In genomic region chr5:158541535-158541934, GRCh38 we compare ENCODE assay signal across 18 cellular contexts.
"Had no signal": no experiment of that assay in that cellular context is flagged by ENCODE, and none has a peak within 500 bp of the region (broad histone marks: within the 10 kb centered on the region; RNA-seq: fewer than 3 reads in every experiment).

No MANE protein-coding gene starts in this region.

- H3K4me1 Mint-ChIP-seq: activated T-helper 17 cell treated with anti-CD3 and anti-CD28 coated beads, Interleukin-2, amount 50 U/mL, for 72 hours had no signal

- H3K79me2 ChIP-seq: parathyroid adenoma had no signal

- H3K36me3 ChIP-seq: gastroesophageal sphincter, heart left ventricle, lower lobe of right lung, thoracic aorta had no signal

- H3K36me3 Mint-ChIP-seq: activated naive CD8-positive, alpha-beta T cell treated with anti-CD3 and anti-CD28 coated beads, Interleukin-2, amount 10 ng/mL, durations not matched to agents 7 days and 5 days; brain; naive B cell; stimulated activated memory B cell treated with anti-CD40 and anti-IgM and Interleukin-4, amounts not matched to agents 10 μg/mL and 1 μg/mL and 100 μg/mL, for 72 hours; type B pancreatic cell had no signal

- H3K9me3 Mint-ChIP-seq: activated T-helper 17 cell treated with anti-CD3 and anti-CD28 coated beads, Interleukin-2, amount 50 U/mL, for 72 hours; naive B cell; stimulated activated memory B cell treated with anti-CD40 and anti-IgM and Interleukin-4, amounts not matched to agents 10 μg/mL and 1 μg/mL and 100 μg/mL, for 72 hours; type B pancreatic cell had no signal

- H3K27me3 ChIP-seq: gastroesophageal sphincter, heart left ventricle had no signal

- ATAC-seq: activated T-helper 17 cell treated with anti-CD3 and anti-CD28 coated beads, Interleukin-2, amount 50 U/mL, for 72 hours; gastroesophageal sphincter; heart left ventricle; left cardiac atrium; lower lobe of right lung; right cardiac atrium; SK-N-SH treated with all-trans-retinoic acid at 6 μM for 48 hours; stimulated activated memory B cell treated with anti-CD40 and anti-IgM and Interleukin-4, amounts not matched to agents 10 μg/mL and 1 μg/mL and 100 μg/mL, for 72 hours had no signal

- DNase-seq: activated naive CD4-positive, alpha-beta T cell; activated naive CD8-positive, alpha-beta T cell treated with anti-CD3 and anti-CD28 coated beads, Interleukin-2, amount 10 ng/mL, durations not matched to agents 7 days and 5 days; amygdala; heart left ventricle; left cardiac atrium; lower lobe of right lung; naive B cell; nucleus accumbens; right cardiac atrium had no signal

- H3K9ac ChIP-seq: parathyroid adenoma had no signal

- H3K27ac ChIP-seq: epithelial cell of prostate, gastroesophageal sphincter, lower lobe of right lung, parathyroid adenoma, thoracic aorta had no signal

- H2AFZ ChIP-seq: parathyroid adenoma had no signal

- H3K4me3 Mint-ChIP-seq: activated naive CD8-positive, alpha-beta T cell treated with anti-CD3 and anti-CD28 coated beads, Interleukin-2, amount 10 ng/mL, durations not matched to agents 7 days and 5 days; activated T-helper 17 cell treated with anti-CD3 and anti-CD28 coated beads, Interleukin-2, amount 50 U/mL, for 72 hours; brain; naive B cell; stimulated activated memory B cell treated with anti-CD40 and anti-IgM and Interleukin-4, amounts not matched to agents 10 μg/mL and 1 μg/mL and 100 μg/mL, for 72 hours; type B pancreatic cell had no signal

- H3K27ac Mint-ChIP-seq: activated naive CD8-positive, alpha-beta T cell treated with anti-CD3 and anti-CD28 coated beads, Interleukin-2, amount 10 ng/mL, durations not matched to agents 7 days and 5 days; activated T-helper 17 cell treated with anti-CD3 and anti-CD28 coated beads, Interleukin-2, amount 50 U/mL, for 72 hours; brain; naive B cell; stimulated activated memory B cell treated with anti-CD40 and anti-IgM and Interleukin-4, amounts not matched to agents 10 μg/mL and 1 μg/mL and 100 μg/mL, for 72 hours; type B pancreatic cell had no signal

- H3K27me3 Mint-ChIP-seq: naive B cell; stimulated activated memory B cell treated with anti-CD40 and anti-IgM and Interleukin-4, amounts not matched to agents 10 μg/mL and 1 μg/mL and 100 μg/mL, for 72 hours had no signal

- H3K4me3 ChIP-seq: gastroesophageal sphincter, heart left ventricle, lower lobe of right lung, thoracic aorta had no signal

- H3K4me1 ChIP-seq: lower lobe of right lung, parathyroid adenoma had no signal

- H3K9me3 ChIP-seq: gastroesophageal sphincter, heart left ventricle, lower lobe of right lung, thoracic aorta had no signal
